ENCODE assay signal across 8 cellular contexts in genomic region chr6:37499433-37500293, GRCh38.
DNase-seq lines count a peak whose midpoint lies in the region; ATAC-seq lines count a peak whose summit lies in the region.

TSS of gene CCDC167 (minus strand) at chr6:37499893. CDS start at chr6:37499863, 30 bp downstream.

- DNase-seq in AG20443 (ENCODE audit: low spot score) (peak; percentile 99), NCI-H446 treated with DMSO at 0.1 percent for 48 hours (lab: John Stamatoyannopoulos, UW) (peak; percentile 99), iris pigment epithelial cell (ENCODE audit: low read depth) (peak; percentile 96)
- DNase-seq in activated CD4-positive, CD25-positive, alpha-beta regulatory T cell treated with anti-CD3 and anti-CD28 coated beads, Interleukin-2, amount 50 U/mL, for 16 hours (ENCODE audit: low read depth, low spot score) = peak; percentile 95
- DNase-seq in central memory CD4-positive, alpha-beta T cell = peak; percentile 94
- DNase-seq in stimulated activated CD4-positive, alpha-beta T cell treated with anti-CD3 and anti-CD28 coated beads, Interleukin-12 subunit alpha, Interleukin-12 subunit beta, amount 100 ng/mL, for 4 hours = peak; percentile 94

- ATAC-seq in GM19043 (IDR thresholded peaks at IDR 0.05; ENCODE audit: low read depth, unreplicated experiment) (peak; percentile 91), HG03378 (IDR thresholded peaks at IDR 0.05; ENCODE audit: unreplicated experiment) (peak; percentile 73)

Comparison
In these comparisons a context has a peak if more than half of its experiments do, and no peak if none do; other contexts are left out.
1. Peak in every context shown above with its lines: DNase-seq and ATAC-seq.